In genomic region chr13:29994911-29995601, GRCh38 we compare ENCODE assay signal across 1 cellular context.
TF ChIP-seq lines count a peak whose summit lies in the region.

No MANE protein-coding gene starts in this region.

TF ChIP-seq in H1, 55 proteins besides CTCF, POLR2A, EP300 and RAD21:
- no peak for TF ChIP-seq SUZ12 (IDR thresholded peaks at IDR 0.05; ENCODE audit: low read length)
- TF ChIP-seq CHD7 (IDR thresholded peaks at IDR 0.05; ENCODE audit: insufficient replicate concordance, low read length) = no peak
- TF ChIP-seq USF2 (IDR thresholded peaks at IDR 0.05; ENCODE audit: low read length) = no peak
- no peak for TF ChIP-seq JUND (IDR thresholded peaks at IDR 0.05; ENCODE audit: low read length)
- no peak for TF ChIP-seq CEBPB (IDR thresholded peaks at IDR 0.05; ENCODE audit: low read depth, low read length)
- TF ChIP-seq KDM5A (IDR thresholded peaks at IDR 0.05; ENCODE audit: low read length) = no peak
- no peak for TF ChIP-seq SRF (IDR thresholded peaks at IDR 0.05; ENCODE audit: low read depth, low read length)
- TF ChIP-seq BRCA1 (IDR thresholded peaks at IDR 0.05; ENCODE audit: low read depth, low read length) = no peak
TF ChIP-seq in H1: peak in this region for 0.
